11 cellular contexts compared by ENCODE assay signal in the genomic region with DNA sequence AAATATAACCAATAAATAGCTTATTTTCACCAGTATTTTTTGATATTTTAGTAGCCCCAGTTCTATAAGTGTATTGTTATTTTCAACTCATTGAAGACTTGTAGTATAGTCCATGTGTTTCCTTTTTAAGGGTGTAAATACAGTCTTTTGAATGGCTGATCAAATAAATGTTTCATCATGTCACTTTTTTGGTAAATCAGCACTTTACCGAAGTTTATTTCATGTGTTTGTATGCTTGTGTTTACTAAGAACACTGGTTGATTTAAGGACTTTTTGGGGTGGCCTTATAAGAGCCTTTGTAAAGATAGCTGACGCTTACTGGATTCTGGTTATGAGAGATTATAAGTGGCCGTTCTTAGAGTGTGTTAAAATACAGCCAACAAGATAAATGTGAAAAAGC. TPM values are rescaled to one million over a fixed set of nuclear protein-coding genes. Genes with fewer than 3 reads are reported as not detected.
DNase-seq lines count a peak whose midpoint lies in the region; ATAC-seq and TF ChIP-seq lines count a peak whose summit lies in the region.
"Had no signal": no experiment of that assay in that cellular context is flagged by ENCODE, and none has a peak within 500 bp of the region (broad histone marks: within the 10 kb centered on the region; RNA-seq: fewer than 3 reads in every experiment).

No MANE protein-coding gene starts in this region.

- CTCF ChIA-PET in CD4-positive, alpha-beta T cell (lab: Charles Lee), result interaction anchor here (0.5 kb wide), 1 partner anchor 8 kb away, joined by 3 read pairs; no protein-coding TSS in a partner anchor

- 0 out of 2 replicates have a peak, but pooled peaks cover 3% of the 10 kb centered on the region for H4K20me1 ChIP-seq in MM.1S (ENCODE audit: insufficient read depth, low read length)

- DNase-seq in CD4-positive, alpha-beta T cell, result no peak
- DNase-seq in MM.1S, result no peak
- DNase-seq in choroid plexus epithelial cell (ENCODE audit: low read depth), result no peak
- DNase-seq in NCI-H2171 (lab: John Stamatoyannopoulos, UW), result no peak
- DNase-seq in DMS 273 (lab: John Stamatoyannopoulos, UW; ENCODE audit: unreplicated experiment), result no peak
- no peak for DNase-seq in NCI-H82 (lab: John Stamatoyannopoulos, UW)
- no peak for DNase-seq in NCI-H2029 treated with DMSO at 0.1 percent for 48 hours (lab: John Stamatoyannopoulos, UW)
- DNase-seq: GOT3 had no signal

- no peaks in the 10 kb centered on the region for H3K9me3 ChIP-seq in CD4-positive, alpha-beta T cell (ENCODE audit: control insufficient read depth, low read length)
- no peaks in the 10 kb centered on the region for H3K9me3 ChIP-seq in MM.1S (replicated peaks; ENCODE audit: insufficient read depth, low read length)

- H3K9me3 Mint-ChIP-seq in CD4-positive, alpha-beta T cell, result no peaks in the 10 kb centered on the region
- H3K9me3 Mint-ChIP-seq in nephron, result no peaks in the 10 kb centered on the region

- H3K9me2 ChIP-seq in MM.1S (replicated peaks; ENCODE audit: insufficient read depth, low read length), result no peaks in the 10 kb centered on the region

- H3K4me3 ChIP-seq in MM.1S (ENCODE audit: low read length) (peak overlapping the region; percentile 93), choroid plexus epithelial cell (ENCODE audit: low read depth, low read length) (peak overlapping the region; percentile 98)

- no peak overlapping the region for H2AFZ ChIP-seq in MM.1S (ENCODE audit: low read length)

- H3K27me3 Mint-ChIP-seq in CD4-positive, alpha-beta T cell, result no peaks in the 10 kb centered on the region
- H3K27me3 Mint-ChIP-seq in nephron (ENCODE audit: low read depth), result peaks cover 5% of the 10 kb centered on the region

- no peaks in the 10 kb centered on the region for H3K27me3 ChIP-seq in CD4-positive, alpha-beta T cell (ENCODE audit: control insufficient read depth, insufficient read depth, low read length)
- H3K27me3 ChIP-seq in MM.1S (replicated peaks; ENCODE audit: insufficient read depth, low read length), result no peaks in the 10 kb centered on the region

- peak overlapping the region; percentile 91 for H3K27ac Mint-ChIP-seq in CD4-positive, alpha-beta T cell
- H3K27ac Mint-ChIP-seq in nephron, result peak overlapping the region; percentile 25 to 99 (median 44)

- peaks cover 34% of the 10 kb centered on the region for H3K36me3 Mint-ChIP-seq in CD4-positive, alpha-beta T cell (ENCODE audit: low read depth)
- peaks cover 16% of the 10 kb centered on the region for H3K36me3 Mint-ChIP-seq in nephron (ENCODE audit: low read depth)

- H3K9ac ChIP-seq in MM.1S (ENCODE audit: low read length), result no peak overlapping the region

- H3K79me2 ChIP-seq in MM.1S (ENCODE audit: low read length), result peaks cover 76% of the 10 kb centered on the region

- intact Hi-C loops in CD4-positive, alpha-beta T cell (cut with DNase I, micrococcal nuclease), result loop anchor here in 1 of 2 experiments (2.0 kb wide), 1 partner anchor 354 kb away; no protein-coding TSS in a partner anchor

- H3K27ac ChIP-seq in CD4-positive, alpha-beta T cell (ENCODE audit: low read depth, low read length), result no peak overlapping the region
- no peak overlapping the region for H3K27ac ChIP-seq in MM.1S (ENCODE audit: low read length)
- H3K27ac ChIP-seq: RWPE1 had no signal

- no peak for TF ChIP-seq CTCF in CD4-positive, alpha-beta T cell (IDR thresholded peaks at IDR 0.05)
- TF ChIP-seq CTCF in MM.1S (IDR thresholded peaks at IDR 0.05; ENCODE audit: low read length), result no peak
- TF ChIP-seq CTCF in choroid plexus epithelial cell (conservative IDR thresholded peaks at IDR 0.05; ENCODE audit: low read depth, low read length), result no peak
- TF ChIP-seq CTCF in nephron (IDR thresholded peaks at IDR 0.05; ENCODE audit: unreplicated experiment in 3 of 3), result no peak

- POLR2A ChIA-PET in CD4-positive, alpha-beta T cell (lab: Charles Lee), result interaction anchor here (1.1 to 1.3 kb wide), 2 partner anchors 8 to 278 kb away, joined by 3 to 4 read pairs; no protein-coding TSS in a partner anchor

- H3K4me1 Mint-ChIP-seq in CD4-positive, alpha-beta T cell (ENCODE audit: low read depth), result peaks cover 60% of the 10 kb centered on the region
- peaks cover 32% of the 10 kb centered on the region for H3K4me1 Mint-ChIP-seq in nephron

- H3K4me1 ChIP-seq in MM.1S (ENCODE audit: low read length), result peaks cover 15% of the 10 kb centered on the region

- no peak for ATAC-seq in CD4-positive, alpha-beta T cell (ENCODE audit: poor library complexity)
- ATAC-seq: left lobe of liver had no signal

- H3K4me2 ChIP-seq in MM.1S (ENCODE audit: low read depth, low read length), result peak overlapping the region; percentile 58

- H3F3A ChIP-seq in MM.1S (ENCODE audit: insufficient read depth, low read length), result peaks cover 3% of the 10 kb centered on the region; the same call in 1 of the 2 replicates

- H3K36me3 ChIP-seq in MM.1S (replicated peaks; ENCODE audit: insufficient read depth, low read length), result no peaks in the 10 kb centered on the region

- peak overlapping the region; percentile 96 for H3K4me3 Mint-ChIP-seq in CD4-positive, alpha-beta T cell
- H3K4me3 Mint-ChIP-seq in nephron, result peak overlapping the region; percentile 96 to 98 (median 97)

RNA-seq across cellular contexts. Expression of a gene that starts 2.6 kb away (rescaled TPM):
- total RNA-seq in CD4-positive, alpha-beta T cell, result 10 to 100 TPM; 35.9 to 41.3 TPM
